In genomic region chr5:124652514-124652819, GRCh38 we compare ENCODE assay signal across 10 cellular contexts.
A peak's percentile ranks its signal among the peaks of the same experiment; 100 is the strongest.
DNase-seq lines count a peak whose midpoint lies in the region; ATAC-seq and TF ChIP-seq lines count a peak whose summit lies in the region.
"Had no signal": no experiment of that assay in that cellular context is flagged by ENCODE, and none has a peak within 500 bp of the region (broad histone marks: within the 10 kb centered on the region; RNA-seq: fewer than 3 reads in every experiment).

No MANE protein-coding gene starts in this region.

- H3K4me3 Mint-ChIP-seq in endodermal cell (no peak overlapping the region), neural crest cell (peak overlapping the region; percentile 67)

- intact Hi-C loops in OCI-LY7 (cut with micrococcal nuclease; ENCODE audit: unreplicated experiment): loop anchor here (5.0 to 10.0 kb wide), 3 partner anchors 175 to 490 kb away; no protein-coding TSS in a partner anchor

- no peaks in the 10 kb centered on the region for H3K9me2 ChIP-seq in OCI-LY7 (ENCODE audit: insufficient read depth, low read length)

- no peaks in the 10 kb centered on the region for H3K27me3 Mint-ChIP-seq in endodermal cell (ENCODE audit: insufficient read depth)
- no peaks in the 10 kb centered on the region for H3K27me3 Mint-ChIP-seq in neural crest cell (ENCODE audit: low read depth)

- no peak overlapping the region; the same call in 1 of the 2 replicates for H2AFZ ChIP-seq in OCI-LY7 (ENCODE audit: low read length)

- H3K9ac ChIP-seq in BLaER1: peak overlapping the region; percentile 26; the same call in 1 of the 2 replicates
- no peak overlapping the region for H3K9ac ChIP-seq in endodermal cell (ENCODE audit: extremely low read depth, low read length, poor library complexity, severe bottlenecking)

- POLR2A ChIA-PET in OCI-LY7 (lab: Charles Lee): interaction anchor here (0.7 to 3.6 kb wide), 21 partner anchors 17 to 620 kb away, joined by 3 to 22 read pairs (median 4); partner anchors contain the start of gene ZNF608

- H3K4me1 ChIP-seq in BLaER1: peaks cover 100% of the 10 kb centered on the region
- peaks cover 97% of the 10 kb centered on the region for H3K4me1 ChIP-seq in OCI-LY7 (ENCODE audit: insufficient read depth, low read length, poor library complexity, severe bottlenecking)
- peaks cover 34% of the 10 kb centered on the region for H3K4me1 ChIP-seq in endodermal cell (ENCODE audit: control insufficient read depth, insufficient read depth, low read length)

- H3K36me3 Mint-ChIP-seq in endodermal cell (ENCODE audit: low read depth) (peaks cover 23% of the 10 kb centered on the region), neural crest cell (ENCODE audit: low read depth) (peaks cover 13% of the 10 kb centered on the region)
- H3K36me3 Mint-ChIP-seq: CD4-positive, CD25-positive, alpha-beta regulatory T cell had no signal

- H3K27ac Mint-ChIP-seq in endodermal cell (peak overlapping the region; percentile 33), neural crest cell (ENCODE audit: unreplicated experiment) (no peak overlapping the region)
- H3K27ac Mint-ChIP-seq: CD4-positive, CD25-positive, alpha-beta regulatory T cell had no signal

- H3K27me3 ChIP-seq in BLaER1 (no peaks in the 10 kb centered on the region), endodermal cell (ENCODE audit: control insufficient read depth, insufficient read depth, low read length, poor library complexity, severe bottlenecking) (no peaks in the 10 kb centered on the region)

- H3K9me3 ChIP-seq in BLaER1 (no peaks in the 10 kb centered on the region), OCI-LY7 (ENCODE audit: low read length) (no peaks in the 10 kb centered on the region), endodermal cell (ENCODE audit: control insufficient read depth, low read length) (no peaks in the 10 kb centered on the region)

- peaks cover 100% of the 10 kb centered on the region for H4K20me1 ChIP-seq in BLaER1
- peaks cover 24% of the 10 kb centered on the region; the same call in 1 of the 2 replicates for H4K20me1 ChIP-seq in OCI-LY7 (ENCODE audit: insufficient read depth, low read length)

- ATAC-seq in GM21390 (IDR thresholded peaks at IDR 0.05; ENCODE audit: unreplicated experiment): no peak
- ATAC-seq in GM21526 (IDR thresholded peaks at IDR 0.05; ENCODE audit: low FRiP score, unreplicated experiment): no peak
- ATAC-seq: activated CD4-positive, CD25-positive, alpha-beta regulatory T cell treated with anti-CD3 and anti-CD28 coated beads, Interleukin-2, amount 50 U/mL, for 24 hours had no signal

- H3K9me3 Mint-ChIP-seq in endodermal cell: no peaks in the 10 kb centered on the region
- no peaks in the 10 kb centered on the region for H3K9me3 Mint-ChIP-seq in neural crest cell

- DNase-seq in OCI-LY7 (ENCODE audit: low spot score) (no peak), endodermal cell (no peak), neural crest cell (ENCODE audit: low read depth, low spot score) (no peak), NCI-H128 (lab: John Stamatoyannopoulos, UW; ENCODE audit: unreplicated experiment) (no peak)
- DNase-seq in activated CD4-positive, alpha-beta T cell treated with anti-CD3 and anti-CD28 coated beads for 4 hours: no peak

- no peak for TF ChIP-seq CTCF in OCI-LY7 (conservative IDR thresholded peaks at IDR 0.05; ENCODE audit: low read length)
- TF ChIP-seq CTCF in endodermal cell (conservative IDR thresholded peaks at IDR 0.05): no peak
- no peak for TF ChIP-seq CTCF in neural crest cell (conservative IDR thresholded peaks at IDR 0.05)

- H3K27ac ChIP-seq in BLaER1 (no peak overlapping the region), OCI-LY7 (ENCODE audit: low read depth, low read length, poor library complexity, severe bottlenecking) (peak overlapping the region; percentile 95), endodermal cell (ENCODE audit: low read depth, low read length) (peak overlapping the region; percentile 90)

- peaks cover 39% of the 10 kb centered on the region for H3K4me1 Mint-ChIP-seq in endodermal cell
- peaks cover 42% of the 10 kb centered on the region for H3K4me1 Mint-ChIP-seq in neural crest cell

- 56 to 80% methylated on average over 1 of the region's 2 CpGs for WGBS in endodermal cell (ENCODE audit: insufficient coverage in 1 of 2, insufficient read length in 1 of 2), 2 experiments

- no TSS peak for BruUV-seq in OCI-LY7 (replicated peaks; lab: Mats Ljungman, UMichigan)

- CTCF ChIA-PET in OCI-LY7 (lab: Charles Lee; ENCODE audit: unreplicated experiment): interaction anchor here (0.5 to 0.9 kb wide), 2 partner anchors 68 to 130 kb away, joined by 3 to 4 read pairs; no protein-coding TSS in a partner anchor

- H3K4me2 ChIP-seq in BLaER1 (peak overlapping the region; percentile 93), OCI-LY7 (ENCODE audit: low read length) (peak overlapping the region; percentile 95)

- H3K36me3 ChIP-seq in BLaER1 (peaks cover 50% of the 10 kb centered on the region), OCI-LY7 (ENCODE audit: insufficient read depth, low read length) (peaks cover 18% of the 10 kb centered on the region), endodermal cell (ENCODE audit: control insufficient read depth, insufficient read depth, low read length) (peaks cover 26% of the 10 kb centered on the region)

- H3K79me2 ChIP-seq in OCI-LY7 (ENCODE audit: insufficient read depth, low read depth, low read length): peaks cover 78% of the 10 kb centered on the region; the same call in 1 of the 2 replicates

- H3K4me3 ChIP-seq in BLaER1: peak overlapping the region; percentile 59
- H3K4me3 ChIP-seq in OCI-LY7 (ENCODE audit: low read depth, low read length, poor library complexity, severe bottlenecking): peak overlapping the region; percentile 69
- peak overlapping the region; percentile 71 for H3K4me3 ChIP-seq in endodermal cell (ENCODE audit: low read length)
